In the genomic region with DNA sequence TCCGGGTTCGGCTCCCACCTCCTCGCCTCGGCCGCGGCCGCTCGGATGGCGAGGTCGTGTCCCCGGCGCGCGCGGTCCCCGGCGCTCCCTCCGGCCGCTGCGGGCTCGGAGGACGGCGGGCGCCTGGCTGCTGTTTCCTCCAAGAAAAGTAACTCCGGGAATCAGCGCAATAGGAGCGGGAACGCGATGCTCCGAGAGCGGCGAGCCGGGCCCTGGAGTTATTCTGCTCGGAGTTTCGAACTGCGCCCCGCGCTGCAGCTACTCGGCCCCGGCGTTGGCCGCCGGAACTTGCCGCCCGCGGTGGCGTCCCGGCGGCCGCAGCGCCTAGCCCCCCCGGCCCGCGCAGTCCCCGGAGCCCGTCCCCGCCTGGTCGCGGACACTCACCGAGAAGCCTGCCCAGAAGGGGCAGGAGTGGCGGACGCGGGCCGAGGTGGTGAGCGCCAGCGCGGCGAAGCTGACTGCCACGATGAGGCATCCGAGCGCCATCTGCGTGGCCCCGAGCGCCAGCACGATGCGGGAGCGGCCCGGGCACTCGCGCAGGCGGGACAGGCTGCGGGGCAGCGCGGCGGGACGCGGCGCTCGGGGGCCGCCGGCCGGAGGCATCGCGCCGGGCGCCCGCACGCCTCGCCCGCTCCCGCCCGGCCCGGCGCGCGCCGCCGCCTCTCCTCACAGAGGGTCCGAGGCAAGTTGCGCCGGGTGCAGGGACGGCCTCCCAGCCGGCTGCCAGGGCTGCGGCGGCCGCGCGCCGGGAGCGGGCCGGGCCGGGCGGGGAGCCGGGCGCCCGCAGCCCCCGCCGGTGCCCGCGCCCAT, we compare ENCODE assay signal across 8 cellular contexts.
A peak's percentile ranks its signal among the peaks of the same experiment; 100 is the strongest.
DNase-seq lines count a peak whose midpoint lies in the region; ATAC-seq and TF ChIP-seq lines count a peak whose summit lies in the region.

No MANE protein-coding gene starts in this region.

- no peaks in the 10 kb centered on the region for H3K27me3 ChIP-seq in right cardiac atrium (ENCODE audit: control insufficient read depth, insufficient read depth)
- H3K27me3 ChIP-seq in rectal smooth muscle tissue (ENCODE audit: control insufficient read depth, insufficient read depth, low read length), result no peaks in the 10 kb centered on the region

- intact Hi-C loops in right cardiac atrium (cut with DNase I), result loop anchor here in 1 of 4 donors (5.0 kb wide), 1 partner anchor 118 kb away; no protein-coding TSS in a partner anchor

- H3K4me1 ChIP-seq in right cardiac atrium (ENCODE audit: control insufficient read depth, insufficient read depth, low read length) (peaks cover 2% of the 10 kb centered on the region), rectal smooth muscle tissue (ENCODE audit: control insufficient read depth, insufficient read depth, low read length) (no peaks in the 10 kb centered on the region)

- DNase-seq in GM10266 (ENCODE audit: extremely low spot score) (peak; percentile 31), SW480 (ENCODE audit: low spot score) (peak; percentile 16), right cardiac atrium (peak in 2 of 3 donors; percentile 50 to 60), OCI-M2 (lab: John Stamatoyannopoulos, UW; ENCODE audit: unreplicated experiment) (no peak)
- DNase-seq in stimulated activated naive CD8-positive, alpha-beta T cell treated with anti-CD3 and anti-CD28 coated beads, Interleukin-15, Interleukin-2, amounts not matched to agents 100 U/mL and 50 U/mL, for 24 hours, result no peak

- H3K27ac ChIP-seq in right cardiac atrium (ENCODE audit: low read length), result no peak overlapping the region
- H3K27ac ChIP-seq in rectal smooth muscle tissue (ENCODE audit: low read depth, low read length), result no peak overlapping the region

- peak; percentile 21 to 48 for ATAC-seq in right cardiac atrium
- no peak for ATAC-seq in HG03439 (IDR thresholded peaks at IDR 0.05; ENCODE audit: unreplicated experiment)
- ATAC-seq in GM19351 (IDR thresholded peaks at IDR 0.05; ENCODE audit: unreplicated experiment), result no peak
- no peak for ATAC-seq in stimulated activated naive CD8-positive, alpha-beta T cell treated with anti-CD3 and anti-CD28 coated beads, Interleukin-15, Interleukin-2, amounts not matched to agents 100 U/mL and 50 U/mL, for 24 hours

- no peak overlapping the region for H3K9ac ChIP-seq in rectal smooth muscle tissue (ENCODE audit: low read length)

- peak overlapping the region; percentile 64 for H3K4me3 ChIP-seq in right cardiac atrium (ENCODE audit: low read length)
- H3K4me3 ChIP-seq in rectal smooth muscle tissue (ENCODE audit: low read length), result peak overlapping the region; percentile 63

- no peak for TF ChIP-seq CTCF in GM10266 (IDR thresholded peaks at IDR 0.05; ENCODE audit: control insufficient read depth, insufficient read depth, low read depth, missing control alignments)

- H3K36me3 ChIP-seq in rectal smooth muscle tissue (ENCODE audit: control insufficient read depth, insufficient read depth, low read length), result no peaks in the 10 kb centered on the region

- WGBS in right cardiac atrium, result under 1% methylated on average over 130 of the region's 130 CpGs

- H3K9me3 ChIP-seq in right cardiac atrium (ENCODE audit: control insufficient read depth, low read length), result no peaks in the 10 kb centered on the region

Comparison
In these comparisons a context has a peak if more than half of its experiments do, and no peak if none do; other contexts are left out.
1. DNase-seq: peak in GM10266 (single experiment), SW480 (single experiment) and right cardiac atrium (2 of 3); none in OCI-M2 (single experiment) and stimulated activated naive CD8-positive, alpha-beta T cell treated with anti-CD3 and anti-CD28 coated beads, Interleukin-15, Interleukin-2, amounts not matched to agents 100 U/mL and 50 U/mL, for 24 hours (single experiment).
2. ATAC-seq: peak in right cardiac atrium (2 of 2); none in HG03439 (single experiment), GM19351 (single experiment) and stimulated activated naive CD8-positive, alpha-beta T cell treated with anti-CD3 and anti-CD28 coated beads, Interleukin-15, Interleukin-2, amounts not matched to agents 100 U/mL and 50 U/mL, for 24 hours (single experiment).